Comparison of ENCODE assay signal across 29 cellular contexts in the genomic region with DNA sequence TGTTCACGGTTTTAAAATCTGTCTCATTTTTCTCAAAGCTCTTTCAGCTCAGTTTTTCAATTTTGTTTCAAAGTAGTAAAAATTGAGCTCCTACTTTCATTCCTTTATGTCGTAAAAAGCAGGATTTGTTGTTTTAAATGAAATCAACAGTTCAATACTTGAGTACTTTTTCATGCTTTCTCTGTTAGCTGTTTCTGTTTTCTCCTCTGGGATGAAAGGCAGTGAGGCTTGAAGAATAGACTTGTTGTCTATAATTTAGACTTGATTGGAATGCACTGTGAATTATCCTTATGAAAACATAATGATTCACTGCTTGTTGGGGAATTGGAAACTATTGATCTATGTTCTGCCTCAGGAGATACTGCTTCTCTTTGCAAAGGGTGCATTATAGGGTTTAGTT. TPM values are rescaled to one million over a fixed set of nuclear protein-coding genes. Genes with fewer than 3 reads are reported as not detected.
DNase-seq lines count a peak whose midpoint lies in the region; ATAC-seq, FAIRE-seq and TF ChIP-seq lines count a peak whose summit lies in the region.
"Had no signal": no experiment of that assay in that cellular context is flagged by ENCODE, and none has a peak within 500 bp of the region (broad histone marks: within the 10 kb centered on the region; RNA-seq: fewer than 3 reads in every experiment).

No MANE protein-coding gene starts in this region.

- no peaks in the 10 kb centered on the region for H3K36me3 Mint-ChIP-seq in T-helper 17 cell (ENCODE audit: low read depth)
- H3K36me3 Mint-ChIP-seq: CD14-positive monocyte had no signal

- no peaks in the 10 kb centered on the region for H3K9me1 ChIP-seq in keratinocyte (ENCODE audit: control insufficient read depth, extremely low read depth, insufficient read depth, low read length)

- no peak for DNase-seq in keratinocyte (ENCODE audit: low read depth, low spot score)
- peak; percentile 19 for DNase-seq in retina
- DNase-seq in tibial nerve (ENCODE audit: low spot score in 2 of 2): no peak
- no peak for DNase-seq in T-helper 17 cell
- no peak for DNase-seq in Karpas-422
- no peak for DNase-seq in NCI-H2171 treated with DMSO at 0.1 percent for 48 hours (lab: John Stamatoyannopoulos, UW)
- DNase-seq: ACHN; BE2C; CD8-positive, alpha-beta memory T cell; DMS 273 treated with DMSO at 0.1 percent for 48 hours; DMS79; EL; GDM1; NCI-H1105 treated with DMSO at 0.1 percent for 48 hours; NCI-H146; NCI-H1930; NCI-H2107; NCI-H446; NCI-H526; NCI-H82; RPMI8226; SHP77 had no signal

- no peaks in the 10 kb centered on the region for H3K27me3 ChIP-seq in keratinocyte (ENCODE audit: control insufficient read depth, extremely low read depth, insufficient read depth, low read length)
- H3K27me3 ChIP-seq in tibial nerve: no peaks in the 10 kb centered on the region
- no peaks in the 10 kb centered on the region for H3K27me3 ChIP-seq in Karpas-422 (ENCODE audit: low read length)
- H3K27me3 ChIP-seq: BE2C had no signal

- no peaks in the 10 kb centered on the region for H3K36me3 ChIP-seq in HEK293 (ENCODE audit: control insufficient read depth in 2 of 2, insufficient read depth in 1 of 2, low read length in 2 of 2)
- H3K36me3 ChIP-seq in keratinocyte (ENCODE audit: control insufficient read depth in 2 of 2, extremely low read depth in 1 of 2, insufficient read depth in 2 of 2, low read length in 2 of 2): no peaks in the 10 kb centered on the region
- H3K36me3 ChIP-seq in tibial nerve: no peaks in the 10 kb centered on the region
- no peaks in the 10 kb centered on the region for H3K36me3 ChIP-seq in Karpas-422 (ENCODE audit: insufficient read depth, low read length)
- H3K36me3 ChIP-seq: BE2C, HAP-1 had no signal

- WGBS in tibial nerve, 2 donors: 10 to 31% methylated on average over 2 of the region's 2 CpGs

- no peak overlapping the region for H3K27ac Mint-ChIP-seq in T-helper 17 cell
- H3K27ac Mint-ChIP-seq: CD14-positive monocyte; CD8-positive, alpha-beta memory T cell; GM23338 had no signal

- H3K79me2 ChIP-seq in keratinocyte (ENCODE audit: control insufficient read depth, insufficient read depth, low read length) (no peaks in the 10 kb centered on the region), Karpas-422 (ENCODE audit: low read length) (no peaks in the 10 kb centered on the region)

- H3K27ac ChIP-seq in HEK293 (ENCODE audit: extremely low read depth, low read depth, low read length): no peak overlapping the region
- H3K27ac ChIP-seq in angular gyrus (ENCODE audit: low read depth, low read length): peak overlapping the region; percentile 0
- H3K27ac ChIP-seq in keratinocyte (ENCODE audit: control insufficient read depth, insufficient read depth, low read length): no peak overlapping the region
- H3K27ac ChIP-seq in tibial nerve: no peak overlapping the region
- H3K27ac ChIP-seq in Karpas-422 (ENCODE audit: low read length): no peak overlapping the region

- no peak overlapping the region for H3K4me3 ChIP-seq in HEK293 (ENCODE audit: low read depth, low read length)
- H3K4me3 ChIP-seq in keratinocyte (ENCODE audit: control insufficient read depth in 2 of 3, extremely low read depth in 1 of 3, insufficient read depth in 2 of 3, low read depth in 1 of 3, low read length in 3 of 3): peak overlapping the region in 1 of 3 experiments; percentile 25
- H3K4me3 ChIP-seq in tibial nerve: no peak overlapping the region
- no peak overlapping the region for H3K4me3 ChIP-seq in Karpas-422 (ENCODE audit: low read length)
- H3K4me3 ChIP-seq: GM12878, GM23338, HAP-1, K562 had no signal

- no peak for ATAC-seq in T-helper 17 cell
- ATAC-seq: GM12878, GM23338, K562 had no signal

- H4K20me1 ChIP-seq in keratinocyte (ENCODE audit: control insufficient read depth, extremely low read depth, insufficient read depth, low read length): no peaks in the 10 kb centered on the region
- no peaks in the 10 kb centered on the region for H4K20me1 ChIP-seq in Karpas-422 (ENCODE audit: insufficient read depth, low read depth, low read length)

- H3K4me2 ChIP-seq in keratinocyte (ENCODE audit: control insufficient read depth, extremely low read depth, insufficient read depth, low read depth, low read length) (peak overlapping the region; percentile 60), Karpas-422 (ENCODE audit: low read depth, low read length, poor library complexity, severe bottlenecking) (no peak overlapping the region)
- H3K4me2 ChIP-seq: GM23338 had no signal

- peaks cover 20% of the 10 kb centered on the region for H3K27me3 Mint-ChIP-seq in T-helper 17 cell

- POLR2A ChIA-PET in HEK293 (lab: Yijun Ruan, JAX): interaction anchor here (1.1 kb wide), 1 partner anchor 23 kb away, joined by 3 read pairs; a partner anchor contains a TSS

- CTCF ChIA-PET in HEK293 (lab: Yijun Ruan, JAX): interaction anchor here (0.5 to 7.2 kb wide), 6 partner anchors 8 to 22 kb away, joined by 3 to 34 read pairs (median 6); no protein-coding TSS in a partner anchor

- dilution Hi-C loops in keratinocyte (cut with MboI; ENCODE audit: extremely low pct_ligation_motif_present, low sequenced_read_pairs): no loop called here

- no peak overlapping the region for H2AFZ ChIP-seq in keratinocyte (ENCODE audit: control insufficient read depth, low read length)
- no peak overlapping the region; the same call in 1 of the 2 replicates for H2AFZ ChIP-seq in Karpas-422 (ENCODE audit: low read length)

- no peaks in the 10 kb centered on the region for H3K9me2 ChIP-seq in Karpas-422 (replicated peaks; ENCODE audit: insufficient read depth, low read length)

- no peak for FAIRE-seq in keratinocyte (lab: Jason Lieb, UNC)
- FAIRE-seq: GM12878, K562 had no signal

- H3K9ac ChIP-seq in keratinocyte (ENCODE audit: control insufficient read depth, extremely low read depth, insufficient read depth, low read length) (no peak overlapping the region), Karpas-422 (ENCODE audit: low read length) (no peak overlapping the region)

- no peak for TF ChIP-seq EP300 in tibial nerve (IDR thresholded peaks at IDR 0.05)

- TF ChIP-seq CTCF in HEK293 (tag by site-specific recombination; IDR thresholded peaks at IDR 0.05) (no peak), keratinocyte (optimal IDR thresholded peaks at IDR 0.05 in 1 of 3, IDR thresholded peaks at IDR 0.05 in 1 of 3, conservative IDR thresholded peaks at IDR 0.05 in 1 of 3; ENCODE audit: extremely low read depth in 1 of 3, insufficient read depth in 2 of 3, low read length in 3 of 3) (no peak), tibial nerve (IDR thresholded peaks at IDR 0.05) (no peak)

- no peak overlapping the region for H3K4me3 Mint-ChIP-seq in T-helper 17 cell
- H3K4me3 Mint-ChIP-seq: CD14-positive monocyte; CD8-positive, alpha-beta memory T cell; GM23338 had no signal

- H3K4me1 Mint-ChIP-seq in T-helper 17 cell: no peaks in the 10 kb centered on the region
- H3K4me1 Mint-ChIP-seq: CD8-positive, alpha-beta memory T cell; GM23338 had no signal

- peaks cover 3% of the 10 kb centered on the region; the same call in 1 of the 2 replicates for H3K4me1 ChIP-seq in HEK293 (ENCODE audit: control insufficient read depth, insufficient read depth, low read length)
- H3K4me1 ChIP-seq in keratinocyte (ENCODE audit: control insufficient read depth, extremely low read depth, insufficient read depth, low read length): peaks cover 4% of the 10 kb centered on the region
- peaks cover 0 to 6% (median 0%) of the 10 kb centered on the region in 4 donors for H3K4me1 ChIP-seq in tibial nerve
- no peaks in the 10 kb centered on the region for H3K4me1 ChIP-seq in Karpas-422 (ENCODE audit: low read length)
- H3K4me1 ChIP-seq: BE2C, HAP-1 had no signal

- H3K9me3 ChIP-seq in HEK293 (ENCODE audit: control insufficient read depth, insufficient read depth, low read depth, low read length) (no peaks in the 10 kb centered on the region; the same call in 1 of the 2 replicates), keratinocyte (ENCODE audit: control insufficient read depth, low read depth, low read length) (no peaks in the 10 kb centered on the region), tibial nerve (no peaks in the 10 kb centered on the region), T-helper 17 cell (ENCODE audit: control insufficient read depth, low read length, poor library complexity, severe bottlenecking) (no peaks in the 10 kb centered on the region), Karpas-422 (ENCODE audit: low read length) (no peaks in the 10 kb centered on the region)
- H3K9me3 ChIP-seq: BE2C had no signal

- no peak for TF ChIP-seq POLR2A in tibial nerve (IDR thresholded peaks at IDR 0.05)

RNA-seq across cellular contexts. Expression of a gene that starts 23.2 kb away (rescaled TPM):
- polyA plus RNA-seq in keratinocyte: 356 to 649 TPM (median 537 TPM) in 3 replicates
- polyA plus RNA-seq in keratinocyte (2011; ENCODE audit: low read depth): 542 TPM
- 603 and 936 TPM in 2 replicates for polyA plus RNA-seq in keratinocyte (2011; cell fraction: cytosol; rRNA removed)
- 444 and 474 TPM in 2 replicates for polyA plus RNA-seq in keratinocyte (2011; cell fraction: nucleus; rRNA removed)
- 359 and 594 TPM in 2 replicates for polyA plus RNA-seq in keratinocyte (2012; ENCODE audit: low replicate concordance)
- 116 to 357 TPM (median 214 TPM) in 3 replicates for polyA minus RNA-seq in keratinocyte
- 89.8 TPM for polyA minus RNA-seq in keratinocyte (2011; cell fraction: cytosol; rRNA and poly(A)+ RNA removed)
- 21.9 and 103 TPM in 2 replicates for polyA minus RNA-seq in keratinocyte (2011; cell fraction: nucleus; rRNA and poly(A)+ RNA removed)
- 100 to 1,000 TPM in 1 of 4 donors, 10 to 100 TPM in 3; 69.9 to 140 (median 84.3) TPM for total RNA-seq in tibial nerve
- 100 to 1,000 TPM; 102 to 122 TPM for total RNA-seq in T-helper 17 cell
- 187 and 230 TPM in 2 replicates for total RNA-seq in Karpas-422 (2014; rRNA removed; shearing (Covaris generic); ENCODE audit: low replicate concordance)

RNA-seq across cellular contexts. Expression of a gene that starts 54.0 kb away (rescaled TPM):
- polyA plus RNA-seq in keratinocyte: 6.0 to 10.0 TPM (median 6.5 TPM) in 3 replicates
- 9.5 TPM for polyA plus RNA-seq in keratinocyte (2011; ENCODE audit: low read depth)
- polyA plus RNA-seq in keratinocyte (2011; cell fraction: cytosol; rRNA removed): 3.8 and 8.8 TPM in 2 replicates
- polyA plus RNA-seq in keratinocyte (2011; cell fraction: nucleus; rRNA removed): 11.6 and 13.3 TPM in 2 replicates
- 3.3 and 6.9 TPM in 2 replicates for polyA plus RNA-seq in keratinocyte (2012; ENCODE audit: low replicate concordance)
- 7.0 to 31.9 TPM (median 18.5 TPM) in 3 replicates for polyA minus RNA-seq in keratinocyte
- polyA minus RNA-seq in keratinocyte (2011; cell fraction: cytosol; rRNA and poly(A)+ RNA removed): 9.0 TPM
- polyA minus RNA-seq in keratinocyte (2011; cell fraction: nucleus; rRNA and poly(A)+ RNA removed): 23.4 and 39.9 TPM in 2 replicates
- 10 to 100 TPM; 21.6 to 54.0 (median 35.9) TPM for total RNA-seq in tibial nerve
- 10 to 100 TPM; 63.5 to 71.7 TPM for total RNA-seq in T-helper 17 cell
- total RNA-seq in Karpas-422 (2014; rRNA removed; shearing (Covaris generic); ENCODE audit: low replicate concordance): 34.5 and 62.4 TPM in 2 replicates
